16 cellular contexts compared by ENCODE assay signal in genomic region chr2:113196839-113197238, GRCh38. TPM values are rescaled to one million over a fixed set of nuclear protein-coding genes. Genes with fewer than 3 reads are reported as not detected.
A peak's percentile ranks its signal among the peaks of the same experiment; 100 is the strongest.
DNase-seq lines count a peak whose midpoint lies in the region; ATAC-seq and TF ChIP-seq lines count a peak whose summit lies in the region.
"Had no signal": no experiment of that assay in that cellular context is flagged by ENCODE, and none has a peak within 500 bp of the region (broad histone marks: within the 10 kb centered on the region; RNA-seq: fewer than 3 reads in every experiment).

No MANE protein-coding gene starts in this region.

- H3K4me1 Mint-ChIP-seq in activated CD8-positive, alpha-beta memory T cell treated with anti-CD3 and anti-CD28 coated beads, Interleukin-2, amount 10 ng/mL, durations not matched to agents 7 days and 5 days: peaks cover 59% of the 10 kb centered on the region
- peaks cover 28% of the 10 kb centered on the region for H3K4me1 Mint-ChIP-seq in activated CD4-positive, alpha-beta memory T cell treated with anti-CD3 and anti-CD28 coated beads for 36 hours (ENCODE audit: low read depth)
- no peaks in the 10 kb centered on the region for H3K4me1 Mint-ChIP-seq in endothelial cell (ENCODE audit: unreplicated experiment)
- H3K4me1 Mint-ChIP-seq in progenitor cell of endocrine pancreas (ENCODE audit: low read depth): no peaks in the 10 kb centered on the region

- H3K9me3 Mint-ChIP-seq in activated CD8-positive, alpha-beta memory T cell treated with anti-CD3 and anti-CD28 coated beads, Interleukin-2, amount 10 ng/mL, durations not matched to agents 7 days and 5 days (ENCODE audit: low read depth): no peaks in the 10 kb centered on the region
- H3K9me3 Mint-ChIP-seq in activated CD4-positive, alpha-beta memory T cell treated with anti-CD3 and anti-CD28 coated beads for 36 hours: no peaks in the 10 kb centered on the region
- H3K9me3 Mint-ChIP-seq in endothelial cell (ENCODE audit: unreplicated experiment): no peaks in the 10 kb centered on the region
- no peaks in the 10 kb centered on the region for H3K9me3 Mint-ChIP-seq in progenitor cell of endocrine pancreas (ENCODE audit: low read depth)

- 76 to 85% methylated on average over 4 of the region's 4 CpGs for WGBS in tibial nerve, 2 donors

- peaks cover 0 to 36% (median 4%) of the 10 kb centered on the region in 4 donors for H3K4me1 ChIP-seq in tibial nerve

- H3K36me3 Mint-ChIP-seq in activated CD8-positive, alpha-beta memory T cell treated with anti-CD3 and anti-CD28 coated beads, Interleukin-2, amount 10 ng/mL, durations not matched to agents 7 days and 5 days: peaks cover 77% of the 10 kb centered on the region
- peaks cover 71% of the 10 kb centered on the region for H3K36me3 Mint-ChIP-seq in activated CD4-positive, alpha-beta memory T cell treated with anti-CD3 and anti-CD28 coated beads for 36 hours
- peaks cover 4% of the 10 kb centered on the region for H3K36me3 Mint-ChIP-seq in endothelial cell (ENCODE audit: low read depth, unreplicated experiment)
- H3K36me3 Mint-ChIP-seq in progenitor cell of endocrine pancreas (ENCODE audit: insufficient read depth): peaks cover 3% of the 10 kb centered on the region

- no peak overlapping the region for H3K4me3 Mint-ChIP-seq in activated CD8-positive, alpha-beta memory T cell treated with anti-CD3 and anti-CD28 coated beads, Interleukin-2, amount 10 ng/mL, durations not matched to agents 7 days and 5 days
- no peak overlapping the region for H3K4me3 Mint-ChIP-seq in activated CD4-positive, alpha-beta memory T cell treated with anti-CD3 and anti-CD28 coated beads for 36 hours
- H3K4me3 Mint-ChIP-seq in endothelial cell (ENCODE audit: unreplicated experiment): peak overlapping the region; percentile 2
- H3K4me3 Mint-ChIP-seq in progenitor cell of endocrine pancreas (ENCODE audit: low read depth): peak overlapping the region; percentile 50

- no peak for TF ChIP-seq CTCF in endothelial cell (IDR thresholded peaks at IDR 0.05; ENCODE audit: unreplicated experiment)
- TF ChIP-seq CTCF in progenitor cell of endocrine pancreas (IDR thresholded peaks at IDR 0.05; ENCODE audit: unreplicated experiment): no peak
- TF ChIP-seq CTCF in tibial nerve (IDR thresholded peaks at IDR 0.05): no peak

- no peak for TF ChIP-seq POLR2A in tibial nerve (IDR thresholded peaks at IDR 0.05)

- CTCF ChIA-PET in activated CD8-positive, alpha-beta memory T cell treated with anti-CD3 and anti-CD28 coated beads, Interleukin-2, amount 10 ng/mL, durations not matched to agents 7 days and 5 days (lab: Charles Lee): interaction anchor here (0.6 to 15.9 kb wide), 5 partner anchors 19 to 194 kb away, joined by 3 to 329 read pairs (median 6); partner anchors contain the start of gene PSD4
- CTCF ChIA-PET in activated CD4-positive, alpha-beta memory T cell treated with anti-CD3 and anti-CD28 coated beads for 36 hours (lab: Charles Lee): interaction anchor here (1.6 to 16.4 kb wide), 3 partner anchors 16 to 117 kb away, joined by 4 to 308 read pairs (median 23); no protein-coding TSS in a partner anchor

- no peak overlapping the region for H3K27ac ChIP-seq in tibial nerve
- H3K27ac ChIP-seq: lower lobe of right lung, tibial artery had no signal

- no peaks in the 10 kb centered on the region for H3K27me3 ChIP-seq in tibial nerve
- H3K27me3 ChIP-seq: tibial artery had no signal

- H3K9me3 ChIP-seq in tibial nerve: no peaks in the 10 kb centered on the region
- H3K9me3 ChIP-seq: lower lobe of right lung, SK-N-SH, tibial artery had no signal

- ATAC-seq in activated CD8-positive, alpha-beta memory T cell treated with anti-CD3 and anti-CD28 coated beads, Interleukin-2, amount 10 ng/mL, durations not matched to agents 7 days and 5 days: no peak
- ATAC-seq: lower lobe of right lung had no signal

- intact Hi-C loops in activated CD4-positive, alpha-beta memory T cell treated with anti-CD3 and anti-CD28 coated beads for 36 hours (cut with micrococcal nuclease): no loop called here

- TF ChIP-seq EP300 in tibial nerve (IDR thresholded peaks at IDR 0.05): no peak

- H3K36me3 ChIP-seq in tibial nerve: no peaks in the 10 kb centered on the region

- no peak overlapping the region for H3K4me3 ChIP-seq in tibial nerve
- H3K4me3 ChIP-seq: lower lobe of right lung, tibial artery had no signal

- H3K27ac Mint-ChIP-seq in activated CD8-positive, alpha-beta memory T cell treated with anti-CD3 and anti-CD28 coated beads, Interleukin-2, amount 10 ng/mL, durations not matched to agents 7 days and 5 days: peak overlapping the region; percentile 78
- peak overlapping the region; percentile 72 for H3K27ac Mint-ChIP-seq in activated CD4-positive, alpha-beta memory T cell treated with anti-CD3 and anti-CD28 coated beads for 36 hours
- H3K27ac Mint-ChIP-seq in endothelial cell (ENCODE audit: unreplicated experiment): peak overlapping the region; percentile 3
- H3K27ac Mint-ChIP-seq in progenitor cell of endocrine pancreas: no peak overlapping the region

- no peaks in the 10 kb centered on the region for H3K27me3 Mint-ChIP-seq in activated CD8-positive, alpha-beta memory T cell treated with anti-CD3 and anti-CD28 coated beads, Interleukin-2, amount 10 ng/mL, durations not matched to agents 7 days and 5 days
- no peaks in the 10 kb centered on the region for H3K27me3 Mint-ChIP-seq in activated CD4-positive, alpha-beta memory T cell treated with anti-CD3 and anti-CD28 coated beads for 36 hours
- H3K27me3 Mint-ChIP-seq in endothelial cell (ENCODE audit: unreplicated experiment): peaks cover 17% of the 10 kb centered on the region
- H3K27me3 Mint-ChIP-seq in progenitor cell of endocrine pancreas: peaks cover 13% of the 10 kb centered on the region

- POLR2A ChIA-PET in activated CD4-positive, alpha-beta memory T cell treated with anti-CD3 and anti-CD28 coated beads for 36 hours (lab: Charles Lee): no interaction called here

- DNase-seq in activated CD8-positive, alpha-beta memory T cell treated with anti-CD3 and anti-CD28 coated beads, Interleukin-2, amount 10 ng/mL, durations not matched to agents 7 days and 5 days: no peak
- no peak for DNase-seq in activated CD8-positive, alpha-beta memory T cell treated with anti-CD3 and anti-CD28 coated beads, Interleukin-2, amount 50 U/mL, for 4 hours
- no peak for DNase-seq in activated CD4-positive, alpha-beta memory T cell treated with anti-CD3 and anti-CD28 coated beads for 36 hours
- DNase-seq in endothelial cell (ENCODE audit: low spot score) (no peak), progenitor cell of endocrine pancreas (ENCODE audit: low spot score, unreplicated experiment) (no peak), midbrain (lab: John Stamatoyannopoulos, UW) (no peak), tibial nerve (ENCODE audit: low spot score in 2 of 2) (no peak)
- no peak for DNase-seq in stimulated activated naive CD4-positive, alpha-beta T cell (lab: John Stamatoyannopoulos, UW)
- DNase-seq: activated CD4-positive, alpha-beta T cell treated with anti-CD3 and anti-CD28 coated beads for 48 hours; activated T-cell treated with anti-CD3 and anti-CD28 coated beads, Interleukin-2, amount 50 U/mL, for 48 hours; C1 segment of cervical spinal cord; DMS79; lower lobe of right lung; NCI-H1694 treated with DMSO at 0.1 percent for 48 hours; SK-N-SH; tibial artery had no signal

RNA-seq across cellular contexts. Expression of gene PSD4, which starts 23.1 kb away (rescaled TPM):
- 100 to 1,000 TPM; 314 to 388 TPM for total RNA-seq in activated CD8-positive, alpha-beta memory T cell treated with anti-CD3 and anti-CD28 coated beads, Interleukin-2, amount 10 ng/mL, durations not matched to agents 7 days and 5 days
- total RNA-seq in activated CD4-positive, alpha-beta memory T cell treated with anti-CD3 and anti-CD28 coated beads for 36 hours: 100 to 1,000 TPM; 156 to 170 TPM
- total RNA-seq in endothelial cell (ENCODE audit: unreplicated experiment) (1.9 TPM), progenitor cell of endocrine pancreas (27.1 and 30.7 TPM in 2 replicates), tibial nerve (10 to 100 TPM in 3 of 4 donors, 1 to 10 TPM in 1; 8.7 to 20.7 (median 11.3) TPM)

Comparison
In these comparisons a context has a peak if more than half of its experiments do, and no peak if none do; other contexts are left out.
1. H3K4me3 Mint-ChIP-seq: peak in endothelial cell (single experiment) and progenitor cell of endocrine pancreas (single experiment); none in activated CD8-positive, alpha-beta memory T cell treated with anti-CD3 and anti-CD28 coated beads, Interleukin-2, amount 10 ng/mL, durations not matched to agents 7 days and 5 days (single experiment) and activated CD4-positive, alpha-beta memory T cell treated with anti-CD3 and anti-CD28 coated beads for 36 hours (single experiment).